In the genomic region with DNA sequence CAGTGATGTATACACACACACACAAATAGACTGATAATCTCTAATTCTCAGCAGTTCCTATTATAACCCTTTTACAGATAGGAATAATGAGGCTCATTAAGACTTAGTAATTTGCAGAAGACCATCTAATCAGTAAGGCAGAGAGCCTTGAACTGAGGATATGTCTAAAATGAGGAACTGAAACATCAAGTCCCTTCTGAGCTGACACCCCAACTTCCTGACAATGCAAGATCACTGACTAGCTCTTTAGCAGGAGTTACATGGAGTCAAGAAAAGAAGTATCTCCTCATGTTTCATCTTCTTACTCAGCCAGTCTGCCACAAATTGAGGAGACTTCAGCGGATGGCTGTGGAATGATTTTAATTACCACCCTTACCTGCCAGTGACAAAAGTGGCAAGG, we compare ENCODE assay signal across 11 cellular contexts.
A peak's percentile ranks its signal among the peaks of the same experiment; 100 is the strongest.
DNase-seq lines count a peak whose midpoint lies in the region; ATAC-seq and TF ChIP-seq lines count a peak whose summit lies in the region.
"Had no signal": no experiment of that assay in that cellular context is flagged by ENCODE, and none has a peak within 500 bp of the region (broad histone marks: within the 10 kb centered on the region; RNA-seq: fewer than 3 reads in every experiment).

No MANE protein-coding gene starts in this region.

- no peaks in the 10 kb centered on the region for H3K9me3 ChIP-seq in T-helper 17 cell (ENCODE audit: control insufficient read depth, low read length, poor library complexity, severe bottlenecking)

- no peaks in the 10 kb centered on the region for H3K9me3 Mint-ChIP-seq in glutamatergic neuron (ENCODE audit: unreplicated experiment)

- H3K27ac Mint-ChIP-seq in T-helper 17 cell (no peak overlapping the region), glutamatergic neuron (ENCODE audit: unreplicated experiment) (no peak overlapping the region)

- H3K27me3 Mint-ChIP-seq in T-helper 17 cell (peaks cover 14% of the 10 kb centered on the region), glutamatergic neuron (ENCODE audit: unreplicated experiment) (no peaks in the 10 kb centered on the region)

- DNase-seq in T-helper 17 cell (no peak), NCI-H128 (lab: John Stamatoyannopoulos, UW; ENCODE audit: unreplicated experiment) (no peak), NCI-H2107 (lab: John Stamatoyannopoulos, UW) (no peak), glutamatergic neuron (no peak)
- no peak for DNase-seq in activated CD4-positive, alpha-beta T cell treated with anti-CD3 and anti-CD28 coated beads, Interleukin-2, amount 50 U/mL, for 4 hours
- DNase-seq: GM23248, NCI-H1048, Right ventricle myocardium superior had no signal

- H3K36me3 Mint-ChIP-seq in T-helper 17 cell (ENCODE audit: low read depth) (no peaks in the 10 kb centered on the region), glutamatergic neuron (ENCODE audit: unreplicated experiment) (no peaks in the 10 kb centered on the region)

- ATAC-seq in GM18511 (IDR thresholded peaks at IDR 0.05; ENCODE audit: unreplicated experiment) (peak; percentile 100), GM21529 (IDR thresholded peaks at IDR 0.05; ENCODE audit: unreplicated experiment) (peak; percentile 99), HG03280 (IDR thresholded peaks at IDR 0.05; ENCODE audit: unreplicated experiment) (peak; percentile 90), T-helper 17 cell (peak; percentile 46)

- H3K4me3 Mint-ChIP-seq in T-helper 17 cell (no peak overlapping the region), glutamatergic neuron (ENCODE audit: unreplicated experiment) (no peak overlapping the region)

- no peak for TF ChIP-seq CTCF in glutamatergic neuron (IDR thresholded peaks at IDR 0.05; ENCODE audit: partially characterized antibody, unreplicated experiment)

- no peaks in the 10 kb centered on the region for H3K4me1 Mint-ChIP-seq in T-helper 17 cell
- H3K4me1 Mint-ChIP-seq in glutamatergic neuron (ENCODE audit: low read depth, unreplicated experiment), result no peaks in the 10 kb centered on the region

Comparison
In these comparisons a context has a peak if more than half of its experiments do, and no peak if none do; other contexts are left out.
1. ATAC-seq: peak in every context shown above with its lines; median percentile 100 in GM18511; 99 in GM21529; 90 in HG03280; 46 in T-helper 17 cell.